1 cellular context compared by ENCODE assay signal in the genomic region with DNA sequence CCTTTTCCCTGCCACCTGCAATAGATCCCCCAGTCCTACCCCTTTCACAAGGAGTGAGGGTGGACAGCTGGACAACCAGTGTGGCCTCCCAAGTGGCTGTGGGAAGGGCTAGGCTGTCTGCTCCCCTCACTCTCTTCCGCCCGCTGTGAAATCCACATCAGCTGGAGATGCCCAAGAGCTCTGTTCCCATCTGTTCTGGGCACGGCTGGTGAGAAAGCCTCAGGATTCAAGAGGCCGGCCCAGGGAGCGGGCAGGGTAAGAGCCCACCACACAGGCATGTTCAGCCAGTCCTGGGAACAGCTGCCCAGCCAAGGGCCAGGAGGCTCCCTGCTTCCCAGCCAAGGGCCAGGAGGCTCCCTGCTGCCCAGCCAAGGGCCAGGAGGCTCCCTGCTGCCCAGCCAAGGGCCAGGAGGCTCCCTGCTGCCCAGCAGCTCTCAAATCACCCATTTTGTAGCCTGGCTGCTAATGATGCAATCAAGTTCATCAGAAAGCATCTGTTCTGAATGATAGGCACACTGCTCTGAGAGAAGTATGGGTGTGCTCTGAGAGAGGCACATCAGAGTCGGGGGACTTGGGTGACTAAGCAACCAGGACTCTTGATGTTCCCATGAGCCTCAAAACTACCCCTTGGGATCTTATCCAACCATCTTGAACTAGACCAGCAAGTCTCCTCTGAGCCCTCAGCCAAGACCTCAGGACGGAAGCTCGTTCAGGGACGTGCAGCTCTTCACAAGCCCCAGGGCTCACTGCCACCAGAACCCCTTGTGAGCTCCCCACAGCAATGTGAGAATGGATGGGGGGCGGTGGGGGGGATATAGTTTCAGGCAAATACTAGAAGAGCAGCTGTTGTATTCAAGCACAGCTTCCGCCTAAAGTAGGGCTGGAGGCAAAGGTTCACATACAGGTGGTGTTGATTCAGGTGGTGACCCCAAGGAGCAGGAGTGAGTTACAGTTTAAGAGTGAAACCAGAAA.
TF ChIP-seq lines count a peak whose summit lies in the region.

No MANE protein-coding gene starts in this region.

TF ChIP-seq in GM23338, 12 proteins besides CTCF, POLR2A, EP300 and RAD21 (continued from another document):
- TF ChIP-seq REST (IDR thresholded peaks at IDR 0.05; ENCODE audit: unreplicated experiment), result no peak
- TF ChIP-seq, protein P1, sequence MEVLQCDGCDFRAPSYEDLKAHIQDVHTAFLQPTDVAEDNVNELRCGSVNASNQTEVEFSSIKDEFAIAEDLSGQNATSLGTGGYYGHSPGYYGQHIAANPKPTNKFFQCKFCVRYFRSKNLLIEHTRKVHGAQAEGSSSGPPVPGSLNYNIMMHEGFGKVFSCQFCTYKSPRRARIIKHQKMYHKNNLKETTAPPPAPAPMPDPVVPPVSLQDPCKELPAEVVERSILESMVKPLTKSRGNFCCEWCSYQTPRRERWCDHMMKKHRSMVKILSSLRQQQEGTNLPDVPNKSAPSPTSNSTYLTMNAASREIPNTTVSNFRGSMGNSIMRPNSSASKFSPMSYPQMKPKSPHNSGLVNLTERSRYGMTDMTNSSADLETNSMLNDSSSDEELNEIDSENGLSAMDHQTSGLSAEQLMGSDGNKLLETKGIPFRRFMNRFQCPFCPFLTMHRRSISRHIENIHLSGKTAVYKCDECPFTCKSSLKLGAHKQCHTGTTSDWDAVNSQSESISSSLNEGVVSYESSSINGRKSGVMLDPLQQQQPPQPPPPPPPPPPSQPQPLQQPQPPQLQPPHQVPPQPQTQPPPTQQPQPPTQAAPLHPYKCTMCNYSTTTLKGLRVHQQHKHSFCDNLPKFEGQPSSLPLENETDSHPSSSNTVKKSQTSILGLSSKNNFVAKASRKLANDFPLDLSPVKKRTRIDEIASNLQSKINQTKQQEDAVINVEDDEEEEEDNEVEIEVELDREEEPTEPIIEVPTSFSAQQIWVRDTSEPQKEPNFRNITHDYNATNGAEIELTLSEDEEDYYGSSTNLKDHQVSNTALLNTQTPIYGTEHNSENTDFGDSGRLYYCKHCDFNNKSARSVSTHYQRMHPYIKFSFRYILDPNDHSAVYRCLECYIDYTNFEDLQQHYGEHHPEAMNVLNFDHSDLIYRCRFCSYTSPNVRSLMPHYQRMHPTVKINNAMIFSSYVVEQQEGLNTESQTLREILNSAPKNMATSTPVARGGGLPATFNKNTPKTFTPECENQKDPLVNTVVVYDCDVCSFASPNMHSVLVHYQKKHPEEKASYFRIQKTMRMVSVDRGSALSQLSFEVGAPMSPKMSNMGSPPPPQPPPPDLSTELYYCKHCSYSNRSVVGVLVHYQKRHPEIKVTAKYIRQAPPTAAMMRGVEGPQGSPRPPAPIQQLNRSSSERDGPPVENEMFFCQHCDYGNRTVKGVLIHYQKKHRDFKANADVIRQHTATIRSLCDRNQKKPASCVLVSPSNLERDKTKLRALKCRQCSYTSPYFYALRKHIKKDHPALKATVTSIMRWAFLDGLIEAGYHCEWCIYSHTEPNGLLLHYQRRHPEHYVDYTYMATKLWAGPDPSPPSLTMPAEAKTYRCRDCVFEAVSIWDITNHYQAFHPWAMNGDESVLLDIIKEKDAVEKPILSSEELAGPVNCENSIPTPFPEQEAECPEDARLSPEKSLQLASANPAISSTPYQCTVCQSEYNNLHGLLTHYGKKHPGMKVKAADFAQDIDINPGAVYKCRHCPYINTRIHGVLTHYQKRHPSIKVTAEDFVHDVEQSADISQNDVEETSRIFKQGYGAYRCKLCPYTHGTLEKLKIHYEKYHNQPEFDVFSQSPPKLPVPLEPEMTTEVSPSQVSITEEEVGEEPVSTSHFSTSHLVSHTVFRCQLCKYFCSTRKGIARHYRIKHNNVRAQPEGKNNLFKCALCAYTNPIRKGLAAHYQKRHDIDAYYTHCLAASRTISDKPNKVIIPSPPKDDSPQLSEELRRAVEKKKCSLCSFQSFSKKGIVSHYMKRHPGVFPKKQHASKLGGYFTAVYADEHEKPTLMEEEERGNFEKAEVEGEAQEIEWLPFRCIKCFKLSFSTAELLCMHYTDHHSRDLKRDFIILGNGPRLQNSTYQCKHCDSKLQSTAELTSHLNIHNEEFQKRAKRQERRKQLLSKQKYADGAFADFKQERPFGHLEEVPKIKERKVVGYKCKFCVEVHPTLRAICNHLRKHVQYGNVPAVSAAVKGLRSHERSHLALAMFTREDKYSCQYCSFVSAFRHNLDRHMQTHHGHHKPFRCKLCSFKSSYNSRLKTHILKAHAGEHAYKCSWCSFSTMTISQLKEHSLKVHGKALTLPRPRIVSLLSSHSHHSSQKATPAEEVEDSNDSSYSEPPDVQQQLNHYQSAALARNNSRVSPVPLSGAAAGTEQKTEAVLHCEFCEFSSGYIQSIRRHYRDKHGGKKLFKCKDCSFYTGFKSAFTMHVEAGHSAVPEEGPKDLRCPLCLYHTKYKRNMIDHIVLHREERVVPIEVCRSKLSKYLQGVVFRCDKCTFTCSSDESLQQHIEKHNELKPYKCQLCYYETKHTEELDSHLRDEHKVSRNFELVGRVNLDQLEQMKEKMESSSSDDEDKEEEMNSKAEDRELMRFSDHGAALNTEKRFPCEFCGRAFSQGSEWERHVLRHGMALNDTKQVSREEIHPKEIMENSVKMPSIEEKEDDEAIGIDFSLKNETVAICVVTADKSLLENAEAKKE (CRISPR knock-in tag; IDR thresholded peaks at IDR 0.05), result no peak
